ENCODE assay signal across 12 cellular contexts in genomic region chr5:43304520-43304919, GRCh38. TPM values are rescaled to one million over a fixed set of nuclear protein-coding genes. Genes with fewer than 3 reads are reported as not detected.
A peak's percentile ranks its signal among the peaks of the same experiment; 100 is the strongest.
DNase-seq lines count a peak whose midpoint lies in the region; ATAC-seq lines count a peak whose summit lies in the region.
"Had no signal": no experiment of that assay in that cellular context is flagged by ENCODE, and none has a peak within 500 bp of the region (broad histone marks: within the 10 kb centered on the region; RNA-seq: fewer than 3 reads in every experiment).

No MANE protein-coding gene starts in this region.

- H3K4me1 ChIP-seq in GM23248 (ENCODE audit: insufficient read depth) = no peaks in the 10 kb centered on the region; the same call in 1 of the 2 replicates
- H3K4me1 ChIP-seq: SJCRH30, upper lobe of right lung had no signal

- no peaks in the 10 kb centered on the region for H3K27me3 Mint-ChIP-seq in T-helper 1 cell treated with Interleukin-12 subunit alpha and Interleukin-12 subunit beta and Interleukin-4 antibody, amounts not matched to agents 30 μg/mL and 1 μg/mL, for 36 hours (ENCODE audit: low read depth)

- H3K9me3 Mint-ChIP-seq in T-helper 1 cell treated with Interleukin-12 subunit alpha and Interleukin-12 subunit beta and Interleukin-4 antibody, amounts not matched to agents 30 μg/mL and 1 μg/mL, for 36 hours = no peaks in the 10 kb centered on the region

- H3K4me3 ChIP-seq in GM23248 = peak overlapping the region; percentile 20; the same call in 1 of the 2 replicates
- H3K4me3 ChIP-seq: cardiac muscle cell, SJCRH30, upper lobe of right lung had no signal

- peaks cover 25% of the 10 kb centered on the region for H3K36me3 Mint-ChIP-seq in T-helper 1 cell treated with Interleukin-12 subunit alpha and Interleukin-12 subunit beta and Interleukin-4 antibody, amounts not matched to agents 30 μg/mL and 1 μg/mL, for 36 hours (ENCODE audit: low read depth)

- in situ Hi-C loops in GM23248 (cut with MboI) = no loop called here

- 18 to 23% methylated on average over 1 of the region's 1 CpG for WGBS in GM23248 (ENCODE audit: low coverage in 1 of 2, low lambda C conversion rate in 2 of 2, missing lambda C conversion rate in 2 of 2), 2 experiments

- peaks cover 63% of the 10 kb centered on the region for H3K4me1 Mint-ChIP-seq in T-helper 1 cell treated with Interleukin-12 subunit alpha and Interleukin-12 subunit beta and Interleukin-4 antibody, amounts not matched to agents 30 μg/mL and 1 μg/mL, for 36 hours (ENCODE audit: low read depth)

- no peaks in the 10 kb centered on the region for H3K36me3 ChIP-seq in GM23248 (ENCODE audit: low read depth)
- H3K36me3 ChIP-seq: cardiac muscle cell had no signal

- no peaks in the 10 kb centered on the region for H4K20me1 ChIP-seq in GM23248 (ENCODE audit: insufficient read depth)

- peaks cover 88% of the 10 kb centered on the region for H3K79me2 ChIP-seq in GM23248 (ENCODE audit: insufficient read depth)

- DNase-seq in GM23248 (peak; percentile 21), lung microvascular endothelial cell (ENCODE audit: low read depth in 2 of 2) (peak; percentile 21 to 71), T-helper 9 cell (no peak)
- DNase-seq: left ventricle myocardium superior, NCI-H2171, SJCRH30, upper lobe of right lung had no signal

- no peak overlapping the region for H3K9ac ChIP-seq in GM23248

- H3K4me3 Mint-ChIP-seq in T-helper 1 cell treated with Interleukin-12 subunit alpha and Interleukin-12 subunit beta and Interleukin-4 antibody, amounts not matched to agents 30 μg/mL and 1 μg/mL, for 36 hours = peak overlapping the region; percentile 55

- peaks cover 5% of the 10 kb centered on the region for H3F3A ChIP-seq in GM23248 (ENCODE audit: insufficient read depth)

- no peaks in the 10 kb centered on the region for H3K9me3 ChIP-seq in GM23248 (ENCODE audit: low read depth)
- H3K9me3 ChIP-seq: SJCRH30, upper lobe of right lung had no signal

- H2AFZ ChIP-seq in GM23248 = no peak overlapping the region

- no peak overlapping the region for H3K27ac ChIP-seq in GM23248
- H3K27ac ChIP-seq: cardiac muscle cell, SJCRH30, upper lobe of right lung had no signal

- peak overlapping the region; percentile 88 for H3K27ac Mint-ChIP-seq in T-helper 1 cell treated with Interleukin-12 subunit alpha and Interleukin-12 subunit beta and Interleukin-4 antibody, amounts not matched to agents 30 μg/mL and 1 μg/mL, for 36 hours

- no peaks in the 10 kb centered on the region for H3K9me2 ChIP-seq in GM23248 (ENCODE audit: insufficient read depth)

- peak; percentile 58 for ATAC-seq in GM18517 (IDR thresholded peaks at IDR 0.05; ENCODE audit: unreplicated experiment)
- ATAC-seq in GM18907 (IDR thresholded peaks at IDR 0.05; ENCODE audit: unreplicated experiment) = no peak
- no peak for ATAC-seq in GM18873 (IDR thresholded peaks at IDR 0.05; ENCODE audit: low FRiP score, unreplicated experiment)
- ATAC-seq: left ventricle myocardium superior, upper lobe of right lung had no signal

- no peak overlapping the region for H3K4me2 ChIP-seq in GM23248 (ENCODE audit: unreplicated experiment)

- H3K27me3 ChIP-seq in GM23248 (replicated peaks; ENCODE audit: insufficient read depth) = no peaks in the 10 kb centered on the region
- H3K27me3 ChIP-seq: cardiac muscle cell, SJCRH30, upper lobe of right lung had no signal

RNA-seq across cellular contexts. Expression of gene HMGCS1, which starts 8.7 kb away (rescaled TPM):
- 10.4 and 14.8 TPM in 2 replicates for total RNA-seq in GM23248 (2014; rRNA removed; shearing (Covaris generic))
- polyA plus RNA-seq in GM23248 (2016; fragmentation: Nextera tagmentation; extraction: Ambion mirVana) = 5.5 and 6.2 TPM in 2 replicates
- total RNA-seq in lung microvascular endothelial cell = 43.8 and 52.2 TPM in 2 replicates
